In genomic region chr4:26885912-26886274, GRCh38 we compare ENCODE assay signal across 8 cellular contexts. TPM values are rescaled to one million over a fixed set of nuclear protein-coding genes. Genes with fewer than 3 reads are reported as not detected.
DNase-seq lines count a peak whose midpoint lies in the region; ATAC-seq, FAIRE-seq and TF ChIP-seq lines count a peak whose summit lies in the region.

No MANE protein-coding gene starts in this region.

- 93 to 96% (median 94%) methylated on average over 2 of the region's 2 CpGs for WGBS in ovary, 3 donors

- no peaks in the 10 kb centered on the region for H3K9me3 ChIP-seq in CD4-positive, CD25-positive, alpha-beta regulatory T cell (ENCODE audit: control insufficient read depth in 2 of 2, low read length in 2 of 2)
- no peaks in the 10 kb centered on the region for H3K9me3 ChIP-seq in naive thymus-derived CD4-positive, alpha-beta T cell (ENCODE audit: control insufficient read depth in 2 of 3, low read length in 3 of 3)
- no peaks in the 10 kb centered on the region for H3K9me3 ChIP-seq in ovary

- H3K27ac Mint-ChIP-seq in CD4-positive, CD25-positive, alpha-beta regulatory T cell, result peak overlapping the region; percentile 91 to 98 (median 95)
- H3K27ac Mint-ChIP-seq in naive thymus-derived CD4-positive, alpha-beta T cell, result peak overlapping the region; percentile 93 to 98 (median 95)

- peak overlapping the region; percentile 78 to 94 (median 83) for H3K4me3 Mint-ChIP-seq in CD4-positive, CD25-positive, alpha-beta regulatory T cell
- H3K4me3 Mint-ChIP-seq in naive thymus-derived CD4-positive, alpha-beta T cell, result peak overlapping the region; percentile 70 to 91 (median 82)

- peak; percentile 66 to 70 for ATAC-seq in CD4-positive, CD25-positive, alpha-beta regulatory T cell (ENCODE audit: low read depth in 2 of 2)
- ATAC-seq in GM19023 (IDR thresholded peaks at IDR 0.05; ENCODE audit: unreplicated experiment) (peak; percentile 69), HG03095 (IDR thresholded peaks at IDR 0.05; ENCODE audit: unreplicated experiment) (peak; percentile 78)
- peak; percentile 76 for ATAC-seq in naive thymus-derived CD4-positive, alpha-beta T cell

- POLR2A ChIA-PET in naive thymus-derived CD4-positive, alpha-beta T cell (lab: Charles Lee), result interaction anchor here (0.6 to 5.5 kb wide), 10 partner anchors 9 to 566 kb away, joined by 3 to 126 read pairs (median 4); partner anchors contain the start of gene STIM2

- no peaks in the 10 kb centered on the region for H3K27me3 Mint-ChIP-seq in CD4-positive, CD25-positive, alpha-beta regulatory T cell
- H3K27me3 Mint-ChIP-seq in naive thymus-derived CD4-positive, alpha-beta T cell, result no peaks in the 10 kb centered on the region

- TF ChIP-seq EP300 in ovary (IDR thresholded peaks at IDR 0.05), result no peak

- H3K9me3 Mint-ChIP-seq in CD4-positive, CD25-positive, alpha-beta regulatory T cell, result no peaks in the 10 kb centered on the region
- peaks cover 0 to 6% (median 0%) of the 10 kb centered on the region in 11 donors for H3K9me3 Mint-ChIP-seq in naive thymus-derived CD4-positive, alpha-beta T cell

- H3K27me3 ChIP-seq in CD4-positive, CD25-positive, alpha-beta regulatory T cell (ENCODE audit: control insufficient read depth, insufficient read depth, low read length), result no peaks in the 10 kb centered on the region
- no peaks in the 10 kb centered on the region for H3K27me3 ChIP-seq in naive thymus-derived CD4-positive, alpha-beta T cell (ENCODE audit: control insufficient read depth in 2 of 2, insufficient read depth in 2 of 2, low read length in 2 of 2)
- H3K27me3 ChIP-seq in ovary, result no peaks in the 10 kb centered on the region

- intact Hi-C loops in naive thymus-derived CD4-positive, alpha-beta T cell (cut with micrococcal nuclease), result loop anchor here (1.0 to 10.0 kb wide), 4 partner anchors 15 to 811 kb away; partner anchors contain the start of gene STIM2 (in 2 of the 2)
- intact Hi-C loops in ovary (cut with DNase I), result no loop called here

- H3K4me1 Mint-ChIP-seq in CD4-positive, CD25-positive, alpha-beta regulatory T cell, result peaks cover 24 to 91% (median 77%) of the 10 kb centered on the region in 4 donors
- peaks cover 33 to 95% (median 84%) of the 10 kb centered on the region in 7 donors for H3K4me1 Mint-ChIP-seq in naive thymus-derived CD4-positive, alpha-beta T cell

- peak overlapping the region; percentile 81 for H3K4me3 ChIP-seq in CD4-positive, CD25-positive, alpha-beta regulatory T cell (ENCODE audit: low read depth, low read length)
- H3K4me3 ChIP-seq in naive thymus-derived CD4-positive, alpha-beta T cell (ENCODE audit: low read length), result peak overlapping the region; percentile 45
- no peak overlapping the region for H3K4me3 ChIP-seq in ovary

- TF ChIP-seq CTCF in ovary (IDR thresholded peaks at IDR 0.05) (no peak), D721Med (IDR thresholded peaks at IDR 0.05; ENCODE audit: insufficient read depth, missing control alignments) (no peak)

- CTCF ChIA-PET in naive thymus-derived CD4-positive, alpha-beta T cell (lab: Charles Lee), result interaction anchor here (1.1 to 4.4 kb wide), 5 partner anchors 12 to 1574 kb away, joined by 3 to 30 read pairs (median 5); partner anchors contain the start of gene STIM2

- no peak for TF ChIP-seq POLR2A in ovary (IDR thresholded peaks at IDR 0.05)

- H3K36me3 ChIP-seq in CD4-positive, CD25-positive, alpha-beta regulatory T cell (ENCODE audit: control insufficient read depth, insufficient read depth, low read length), result no peaks in the 10 kb centered on the region
- no peaks in the 10 kb centered on the region for H3K36me3 ChIP-seq in naive thymus-derived CD4-positive, alpha-beta T cell (ENCODE audit: control insufficient read depth in 2 of 3, insufficient read depth in 3 of 3, low read length in 3 of 3)
- no peaks in the 10 kb centered on the region for H3K36me3 ChIP-seq in ovary

- peak overlapping the region; percentile 93 for H3K27ac ChIP-seq in CD4-positive, CD25-positive, alpha-beta regulatory T cell (ENCODE audit: insufficient read depth, low read length, poor library complexity, severe bottlenecking)
- peak overlapping the region; percentile 73 for H3K27ac ChIP-seq in naive thymus-derived CD4-positive, alpha-beta T cell (ENCODE audit: low read depth, low read length)
- H3K27ac ChIP-seq in ovary, result no peak overlapping the region

- peaks cover 68% of the 10 kb centered on the region for H3K4me1 ChIP-seq in CD4-positive, CD25-positive, alpha-beta regulatory T cell (ENCODE audit: control insufficient read depth, insufficient read depth, low read length, poor library complexity, severe bottlenecking)
- peaks cover 32 to 39% of the 10 kb centered on the region in 2 donors for H3K4me1 ChIP-seq in naive thymus-derived CD4-positive, alpha-beta T cell (ENCODE audit: control insufficient read depth in 2 of 2, insufficient read depth in 2 of 2, low read length in 2 of 2)
- peaks cover 7% of the 10 kb centered on the region for H3K4me1 ChIP-seq in ovary (ENCODE audit: insufficient read depth)

- DNase-seq in CD4-positive, CD25-positive, alpha-beta regulatory T cell, result peak; percentile 22 to 90 (median 75)
- DNase-seq in T-helper 1 cell (peak in 4 of 5 donors; percentile 12 to 85 (median 32)), NCI-H226 (no peak), ovary (no peak), D721Med (ENCODE audit: insufficient read length, low spot score) (no peak)
- DNase-seq in naive thymus-derived CD4-positive, alpha-beta T cell, result peak in 7 of 9 donors; percentile 60 to 81 (median 77)

- FAIRE-seq in D721Med (lab: Jason Lieb, UNC), result no peak

- H3K36me3 Mint-ChIP-seq in CD4-positive, CD25-positive, alpha-beta regulatory T cell, result peaks cover 6% of the 10 kb centered on the region
- H3K36me3 Mint-ChIP-seq in naive thymus-derived CD4-positive, alpha-beta T cell, result peaks cover 0 to 30% (median 4%) of the 10 kb centered on the region in 5 donors

RNA-seq across cellular contexts. Expression of gene STIM2, which starts 25.3 kb away (rescaled TPM):
- total RNA-seq in CD4-positive, CD25-positive, alpha-beta regulatory T cell, result 83.4 TPM
- polyA plus RNA-seq in CD4-positive, CD25-positive, alpha-beta regulatory T cell, result 10 to 100 TPM; 20.2 to 30.5 (median 22.9) TPM
- 100 to 1,000 TPM in 1 of 5 experiments, 10 to 100 TPM in 4; 61.7 to 103 (median 74.5) TPM for total RNA-seq in naive thymus-derived CD4-positive, alpha-beta T cell
- polyA plus RNA-seq in naive thymus-derived CD4-positive, alpha-beta T cell, result 10 to 100 TPM; 24.6 to 38.4 TPM
- 10 to 100 TPM; 28.7 to 47.9 (median 40.2) TPM for total RNA-seq in ovary
- 10 to 100 TPM; 24.0 to 33.1 TPM for polyA plus RNA-seq in ovary

Comparison
In these comparisons a context has a peak if more than half of its experiments do, and no peak if none do; other contexts are left out.
1. DNase-seq: peak in CD4-positive, CD25-positive, alpha-beta regulatory T cell (3 of 3), T-helper 1 cell (4 of 5) and naive thymus-derived CD4-positive, alpha-beta T cell (7 of 9); none in NCI-H226 (single experiment), ovary (0 of 5) and D721Med (single experiment).
2. H3K27ac ChIP-seq: peak in CD4-positive, CD25-positive, alpha-beta regulatory T cell (single experiment) and naive thymus-derived CD4-positive, alpha-beta T cell (single experiment); none in ovary (0 of 2).
3. intact Hi-C loops: an anchor here in naive thymus-derived CD4-positive, alpha-beta T cell (1.0 to 10.0 kb wide); none called in ovary.
4. Peak in every context shown above with its lines, with median percentiles within 50 percentile points of each other: ATAC-seq.